In genomic region chr14:69999246-69999645, GRCh38 we compare ENCODE assay signal across 12 cellular contexts.
DNase-seq lines count a peak whose midpoint lies in the region; FAIRE-seq and TF ChIP-seq lines count a peak whose summit lies in the region.
"Had no signal": no experiment of that assay in that cellular context is flagged by ENCODE, and none has a peak within 500 bp of the region (broad histone marks: within the 10 kb centered on the region; RNA-seq: fewer than 3 reads in every experiment).

No MANE protein-coding gene starts in this region.

- H3K36me3 ChIP-seq in osteoblast (ENCODE audit: insufficient read depth, low read length) (no peaks in the 10 kb centered on the region), colonic mucosa (no peaks in the 10 kb centered on the region)

- no peaks in the 10 kb centered on the region for H3K79me2 ChIP-seq in osteoblast (ENCODE audit: insufficient read depth, low read length)

- no peak for FAIRE-seq in H54 (lab: Jason Lieb, UNC)
- FAIRE-seq: colon had no signal

- intact Hi-C loops in colonic mucosa (cut with DNase I) = no loop called here

- TF ChIP-seq CTCF in cardiac fibroblast (IDR thresholded peaks at IDR 0.05; ENCODE audit: low read depth, low read length) = no peak
- no peak for TF ChIP-seq CTCF in osteoblast (IDR thresholded peaks at IDR 0.05; ENCODE audit: extremely low read depth, low read depth, low read length)
- TF ChIP-seq CTCF in colonic mucosa (IDR thresholded peaks at IDR 0.05) = no peak
- no peak for TF ChIP-seq CTCF in GM13977 (IDR thresholded peaks at IDR 0.05; ENCODE audit: extremely low read depth, insufficient read depth, missing control alignments)

- H3K9ac ChIP-seq in colonic mucosa (ENCODE audit: low read depth in 2 of 2, low read length in 2 of 2) = no peak overlapping the region

- peak; percentile 28 for DNase-seq in H54 (ENCODE audit: insufficient read length, low spot score)
- peak; percentile 76 for DNase-seq in NCI-H526 treated with DMSO at 0.1 percent for 48 hours (lab: John Stamatoyannopoulos, UW)
- peak; percentile 50 to 86 for DNase-seq in cardiac fibroblast (ENCODE audit: low read depth in 2 of 2)
- DNase-seq in osteoblast (ENCODE audit: insufficient read length, low spot score, missing footprints) = no peak
- no peak for DNase-seq in activated CD4-positive, alpha-beta T cell treated with anti-CD3 and anti-CD28 coated beads for 4 hours
- DNase-seq in colonic mucosa = no peak
- no peak for DNase-seq in germinal center (ENCODE audit: low spot score)
- no peak for DNase-seq in GM13977 (ENCODE audit: low spot score)
- DNase-seq: activated T-cell treated with anti-CD3 and anti-CD28 coated beads, Interleukin-2, amount 50 U/mL, for 1 hour; stimulated activated CD4-positive, alpha-beta T cell treated with anti-CD3 and anti-CD28 coated beads, Interleukin-4, amount 100 ng/mL, for 4 hours; T-cell had no signal

- peak overlapping the region; percentile 19 for H3K4me2 ChIP-seq in osteoblast (ENCODE audit: insufficient read depth, low read length)

- in situ Hi-C loops in GM13977 (cut with MboI; ENCODE audit: low pct_unique_long_range_greater_than_20kb, low sequenced_read_pairs, unreplicated experiment) = no loop called here

- H3K4me1 ChIP-seq in osteoblast (ENCODE audit: insufficient read depth, low read length) (peaks cover 35% of the 10 kb centered on the region), colonic mucosa (no peaks in the 10 kb centered on the region)

- no peak overlapping the region for H2AFZ ChIP-seq in osteoblast (ENCODE audit: low read length)

- H4K20me1 ChIP-seq in osteoblast (ENCODE audit: insufficient read depth, low read length) = no peaks in the 10 kb centered on the region

- TF ChIP-seq POLR2A in H54 (IDR thresholded peaks at IDR 0.05; ENCODE audit: low read depth, low read length) = no peak

- H3K9me3 ChIP-seq in osteoblast (ENCODE audit: low read depth, low read length) (no peaks in the 10 kb centered on the region), colonic mucosa (no peaks in the 10 kb centered on the region)

- peak overlapping the region; percentile 94 for H3K27ac ChIP-seq in osteoblast (ENCODE audit: low read depth, low read length)
- no peak overlapping the region for H3K27ac ChIP-seq in colonic mucosa

- H3K4me3 ChIP-seq in cardiac fibroblast (replicated peaks in 1 of 2; ENCODE audit: low read depth in 2 of 2, low read length in 2 of 2) = no peak overlapping the region
- no peak overlapping the region for H3K4me3 ChIP-seq in osteoblast (ENCODE audit: insufficient read depth, low read length)
- H3K4me3 ChIP-seq in colonic mucosa = no peak overlapping the region

- no peaks in the 10 kb centered on the region for H3K27me3 ChIP-seq in osteoblast (ENCODE audit: insufficient read depth, low read length)
- no peaks in the 10 kb centered on the region for H3K27me3 ChIP-seq in colonic mucosa

Comparison
In these comparisons a context has a peak if more than half of its experiments do, and no peak if none do; other contexts are left out.
1. DNase-seq: peak in H54 (single experiment), NCI-H526 treated with DMSO at 0.1 percent for 48 hours (single experiment) and cardiac fibroblast (2 of 2); none in osteoblast (single experiment), activated CD4-positive, alpha-beta T cell treated with anti-CD3 and anti-CD28 coated beads for 4 hours (0 of 2), colonic mucosa (single experiment), germinal center (single experiment) and GM13977 (single experiment).